ENCODE assay signal across 9 cellular contexts in genomic region chr4:176150283-176150682, GRCh38. TPM values are rescaled to one million over a fixed set of nuclear protein-coding genes. Genes with fewer than 3 reads are reported as not detected.
DNase-seq lines count a peak whose midpoint lies in the region; ATAC-seq and TF ChIP-seq lines count a peak whose summit lies in the region.
"Had no signal": no experiment of that assay in that cellular context is flagged by ENCODE, and none has a peak within 500 bp of the region (broad histone marks: within the 10 kb centered on the region; RNA-seq: fewer than 3 reads in every experiment).

No MANE protein-coding gene starts in this region.

- no peak for TF ChIP-seq POLR2A in testis (IDR thresholded peaks at IDR 0.05)

- H3K9me3 ChIP-seq in neural progenitor cell (ENCODE audit: low read depth) (no peaks in the 10 kb centered on the region), testis (no peaks in the 10 kb centered on the region)

- H3K4me3 ChIP-seq in brain microvascular endothelial cell (ENCODE audit: low read depth, low read length) (no peak overlapping the region), neural progenitor cell (no peak overlapping the region), testis (no peak overlapping the region)

- H4K20me1 ChIP-seq in neural progenitor cell (ENCODE audit: low read depth): no peaks in the 10 kb centered on the region

- no peaks in the 10 kb centered on the region for H3K79me2 ChIP-seq in neural progenitor cell (ENCODE audit: low read depth)

- H3K27ac ChIP-seq in brain microvascular endothelial cell: no peak overlapping the region
- no peak overlapping the region for H3K27ac ChIP-seq in neural progenitor cell
- no peak overlapping the region for H3K27ac ChIP-seq in testis
- H3K27ac ChIP-seq: KMS-11 had no signal

- CTCF ChIA-PET in GM10248 (lab: Yijun Ruan, JAX): interaction anchor here (0.8 to 2.3 kb wide), 5 partner anchors 10 to 193 kb away, joined by 3 to 14 read pairs (median 8); no protein-coding TSS in a partner anchor

- no peak overlapping the region for H3K4me2 ChIP-seq in neural progenitor cell
- H3K4me2 ChIP-seq: KMS-11 had no signal

- H3K4me1 ChIP-seq in neural progenitor cell (no peaks in the 10 kb centered on the region), testis (no peaks in the 10 kb centered on the region)

- H3K27me3 ChIP-seq in brain microvascular endothelial cell (replicated peaks) (no peaks in the 10 kb centered on the region), neural progenitor cell (no peaks in the 10 kb centered on the region), testis (no peaks in the 10 kb centered on the region)

- in situ Hi-C loops in brain microvascular endothelial cell (cut with HindIII; ENCODE audit: low pct_ligation_motif_present, low sequenced_read_pairs): no loop called here

- POLR2A ChIA-PET in GM10248 (lab: Yijun Ruan, JAX): no interaction called here

- peak; percentile 8 for DNase-seq in GM10248 (ENCODE audit: extremely low spot score)
- DNase-seq in HT1080 (ENCODE audit: low read depth): peak; percentile 31
- DNase-seq in brain microvascular endothelial cell: peak; percentile 7
- DNase-seq in neural progenitor cell (ENCODE audit: low spot score): no peak
- DNase-seq in stimulated activated naive CD8-positive, alpha-beta T cell treated with anti-CD3 and anti-CD28 coated beads, Interleukin-15, Interleukin-2, amounts not matched to agents 100 U/mL and 50 U/mL, for 24 hours: no peak
- no peak for DNase-seq in testis

- H3F3A ChIP-seq in neural progenitor cell (ENCODE audit: low read depth): no peaks in the 10 kb centered on the region

- no peak overlapping the region for H2AFZ ChIP-seq in neural progenitor cell (replicated peaks)

- H3K9me3 Mint-ChIP-seq in neural progenitor cell: no peaks in the 10 kb centered on the region

- H3K4me1 Mint-ChIP-seq in neural progenitor cell: no peaks in the 10 kb centered on the region

- intact Hi-C loops in testis (cut with DNase I; ENCODE audit: low total_unique reads): no loop called here

- H3K4me3 Mint-ChIP-seq in neural progenitor cell: no peak overlapping the region

- no peak for TF ChIP-seq CTCF in GM10248 (IDR thresholded peaks at IDR 0.05; ENCODE audit: control extremely low read depth, extremely low read depth, low read depth, missing control alignments)
- peak; percentile 23 for TF ChIP-seq CTCF in brain microvascular endothelial cell (IDR thresholded peaks at IDR 0.05; ENCODE audit: low read depth, low read length, missing control alignments)
- peak; percentile 31 for TF ChIP-seq CTCF in neural progenitor cell (IDR thresholded peaks at IDR 0.05)
- TF ChIP-seq CTCF in testis (IDR thresholded peaks at IDR 0.05): peak in 1 of 3 experiments; percentile 16

- H3K27me3 Mint-ChIP-seq in neural progenitor cell (ENCODE audit: insufficient read depth, low read depth): no peaks in the 10 kb centered on the region

- H3K27ac Mint-ChIP-seq in neural progenitor cell: no peak overlapping the region

- H3K36me3 ChIP-seq in brain microvascular endothelial cell (replicated peaks) (no peaks in the 10 kb centered on the region), neural progenitor cell (no peaks in the 10 kb centered on the region), testis (ENCODE audit: low read depth, missing control alignments) (no peaks in the 10 kb centered on the region)

- no peak overlapping the region for H3K9ac ChIP-seq in neural progenitor cell
- H3K9ac ChIP-seq: KMS-11 had no signal

- no peaks in the 10 kb centered on the region for H3K36me3 Mint-ChIP-seq in neural progenitor cell

- ATAC-seq in HG02571 (IDR thresholded peaks at IDR 0.05; ENCODE audit: unreplicated experiment) (no peak), GM19452 (IDR thresholded peaks at IDR 0.05; ENCODE audit: unreplicated experiment) (no peak)
- ATAC-seq in stimulated activated naive CD8-positive, alpha-beta T cell treated with anti-CD3 and anti-CD28 coated beads, Interleukin-15, Interleukin-2, amounts not matched to agents 100 U/mL and 50 U/mL, for 24 hours: no peak

RNA-seq across cellular contexts. Expression of gene SPATA4, which starts 45.1 kb away (rescaled TPM):
- not detected in 2 replicates for total RNA-seq in HT1080 (2014; rRNA removed; shearing (Covaris generic))
- polyA plus RNA-seq in HT1080 (2015; cell fraction: cytosol; rRNA removed): 0.09 and 0.17 TPM in 2 replicates
- 0.06 and 0.10 TPM in 2 replicates for polyA plus RNA-seq in HT1080 (2015; cell fraction: nucleus; rRNA removed)
- total RNA-seq in neural progenitor cell (ENCODE audit: low replicate concordance) (0.09 TPM in 1 of 2 replicates, not detected in the other), testis (10 to 100 TPM; 61.5 to 88.7 TPM)
- 340 TPM for polyA plus RNA-seq in testis (ENCODE audit: insufficient read depth, low read depth, low replicate concordance)

Comparison
In these comparisons a context has a peak if more than half of its experiments do, and no peak if none do; other contexts are left out.
1. DNase-seq: peak in GM10248 (single experiment), HT1080 (single experiment) and brain microvascular endothelial cell (single experiment); none in neural progenitor cell (single experiment), stimulated activated naive CD8-positive, alpha-beta T cell treated with anti-CD3 and anti-CD28 coated beads, Interleukin-15, Interleukin-2, amounts not matched to agents 100 U/mL and 50 U/mL, for 24 hours (single experiment) and testis (single experiment).
2. RNA of gene SPATA4, which starts 45.1 kb away (total RNA-seq): 61.5 to 88.7 TPM in testis; not detected in HT1080 and 0.09 TPM in neural progenitor cell; every median in the first group is over 10 times any median in the second.